ENCODE assay signal across 21 cellular contexts in genomic region chr17:14374268-14374667, GRCh38.
"Had no signal": no experiment of that assay in that cellular context is flagged by ENCODE, and none has a peak within 500 bp of the region (broad histone marks: within the 10 kb centered on the region; RNA-seq: fewer than 3 reads in every experiment).

No MANE protein-coding gene starts in this region.

- H3K27me3 ChIP-seq: neutrophil, sigmoid colon, tibial artery, upper lobe of left lung, uterus had no signal

- H3K9me3 ChIP-seq: esophagus muscularis mucosa, heart right ventricle, left lung, neutrophil, sigmoid colon, tibial artery, upper lobe of left lung, uterus had no signal

- H3K27me3 Mint-ChIP-seq: naive thymus-derived CD8-positive, alpha-beta T cell had no signal

- H3K9me3 Mint-ChIP-seq: effector memory CD8-positive, alpha-beta T cell; naive thymus-derived CD8-positive, alpha-beta T cell; stimulated activated effector memory CD8-positive, alpha-beta T cell treated with anti-CD3 and anti-CD28 coated beads, Interleukin-12 subunit alpha, Interleukin-12 subunit beta, amount 100 ng/mL, for 72 hours had no signal

- DNase-seq: caudate nucleus; cortex of kidney; dorsolateral prefrontal cortex; effector memory CD8-positive, alpha-beta T cell; foreskin fibroblast; heart right ventricle; islet precursor cell; left lung; naive thymus-derived CD8-positive, alpha-beta T cell; sigmoid colon; small intestine; stimulated activated CD4-positive, alpha-beta T cell treated with anti-CD3 and anti-CD28 coated beads, Interleukin-2, amount 100 ng/mL, for 48 hours; stimulated activated naive CD8-positive, alpha-beta T cell treated with anti-CD3 and anti-CD28 coated beads, Interleukin-15, Interleukin-2, amounts not matched to agents 100 U/mL and 50 U/mL, for 24 hours; tibial artery; upper lobe of left lung; uterus had no signal

- H3K36me3 ChIP-seq: esophagus muscularis mucosa, heart right ventricle, left lung, neutrophil, sigmoid colon, tibial artery, upper lobe of left lung, uterus had no signal

- H3K27ac ChIP-seq: dorsolateral prefrontal cortex, epithelial cell of prostate, esophagus muscularis mucosa, heart right ventricle, left lung, neutrophil, sigmoid colon, tibial artery, uterus had no signal

- H3K4me3 Mint-ChIP-seq: effector memory CD8-positive, alpha-beta T cell; naive thymus-derived CD8-positive, alpha-beta T cell; stimulated activated effector memory CD8-positive, alpha-beta T cell treated with anti-CD3 and anti-CD28 coated beads, Interleukin-12 subunit alpha, Interleukin-12 subunit beta, amount 100 ng/mL, for 72 hours had no signal

- H3K4me1 ChIP-seq: esophagus muscularis mucosa, sigmoid colon, tibial artery, uterus had no signal

- H3K27ac Mint-ChIP-seq: effector memory CD8-positive, alpha-beta T cell; stimulated activated effector memory CD8-positive, alpha-beta T cell treated with anti-CD3 and anti-CD28 coated beads, Interleukin-12 subunit alpha, Interleukin-12 subunit beta, amount 100 ng/mL, for 72 hours had no signal

- H3K36me3 Mint-ChIP-seq: naive thymus-derived CD8-positive, alpha-beta T cell; stimulated activated effector memory CD8-positive, alpha-beta T cell treated with anti-CD3 and anti-CD28 coated beads, Interleukin-12 subunit alpha, Interleukin-12 subunit beta, amount 100 ng/mL, for 72 hours had no signal

- ATAC-seq: effector memory CD8-positive, alpha-beta T cell; heart right ventricle; left lung; naive thymus-derived CD8-positive, alpha-beta T cell; stimulated activated effector memory CD8-positive, alpha-beta T cell treated with anti-CD3 and anti-CD28 coated beads, Interleukin-12 subunit alpha, Interleukin-12 subunit beta, amount 100 ng/mL, for 72 hours; stimulated activated naive CD8-positive, alpha-beta T cell treated with anti-CD3 and anti-CD28 coated beads, Interleukin-15, Interleukin-2, amounts not matched to agents 100 U/mL and 50 U/mL, for 24 hours had no signal

- H3K4me3 ChIP-seq: dorsolateral prefrontal cortex, esophagus muscularis mucosa, heart right ventricle, left lung, lung, sigmoid colon, tibial artery, upper lobe of left lung, uterus had no signal
